ENCODE assay signal across 8 cellular contexts in the genomic region with DNA sequence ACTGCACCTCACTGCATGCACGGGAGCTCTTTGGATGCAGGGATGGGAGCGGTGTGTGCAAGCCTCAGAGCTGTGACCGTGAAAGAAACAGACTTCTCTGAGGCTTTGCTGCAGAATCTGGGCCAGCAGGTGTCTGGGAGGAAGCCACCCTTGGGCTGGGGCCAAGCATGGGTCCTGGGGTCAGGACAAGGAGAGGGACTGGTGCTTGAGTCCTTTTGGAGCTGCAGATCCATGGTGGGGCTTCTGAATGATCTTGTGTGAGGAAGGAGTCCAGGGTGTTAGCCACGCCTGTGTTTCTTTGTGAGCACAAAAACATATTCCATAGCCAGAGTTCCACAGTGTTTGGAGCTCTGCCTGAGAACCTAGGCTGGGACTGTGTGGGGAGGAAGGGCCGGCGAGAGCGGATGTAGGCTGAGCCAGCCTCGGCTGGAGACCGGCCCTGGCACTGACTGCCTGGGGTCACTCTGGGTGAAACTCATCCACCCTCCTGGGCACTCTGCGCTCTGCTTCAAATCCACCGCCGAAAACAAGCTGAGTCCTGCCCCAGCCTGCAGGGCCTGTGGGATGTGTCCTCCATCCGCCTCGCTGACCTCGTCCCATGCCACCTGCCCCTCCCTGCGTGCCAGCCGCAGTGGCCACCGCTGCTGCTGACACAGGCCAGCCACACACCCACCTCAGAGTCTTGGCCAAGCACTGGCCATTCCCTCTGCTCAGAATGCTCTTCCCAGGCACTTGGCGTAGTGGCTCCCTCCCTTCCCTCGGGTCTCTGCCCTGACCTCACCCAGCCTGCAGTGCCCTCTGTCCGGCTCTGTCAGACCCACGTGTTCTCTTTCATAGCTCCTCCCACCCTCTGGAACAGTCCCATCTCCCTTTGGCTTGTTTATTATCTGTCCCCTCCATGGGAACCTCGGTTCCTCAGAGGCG. TPM values are rescaled to one million over a fixed set of nuclear protein-coding genes. Genes with fewer than 3 reads are reported as not detected.
DNase-seq lines count a peak whose midpoint lies in the region; ATAC-seq and TF ChIP-seq lines count a peak whose summit lies in the region.

No MANE protein-coding gene starts in this region.

- no peaks in the 10 kb centered on the region for H3K9me3 ChIP-seq in T-helper 17 cell (ENCODE audit: control insufficient read depth, low read length, poor library complexity, severe bottlenecking)

- H3K27ac Mint-ChIP-seq in T-helper 17 cell, result peak overlapping the region; percentile 53
- peak overlapping the region; percentile 69 for H3K27ac Mint-ChIP-seq in nephron progenitor cell

- ATAC-seq in T-helper 17 cell (no peak), HG02852 (IDR thresholded peaks at IDR 0.05; ENCODE audit: unreplicated experiment) (no peak), GM21515 (IDR thresholded peaks at IDR 0.05; ENCODE audit: unreplicated experiment) (no peak)

- no peak overlapping the region for H3K4me3 ChIP-seq in foreskin fibroblast (ENCODE audit: low read depth in 1 of 2, low read length in 2 of 2)

- H3K4me3 Mint-ChIP-seq in T-helper 17 cell (no peak overlapping the region), nephron progenitor cell (no peak overlapping the region)

- TF ChIP-seq CTCF in foreskin fibroblast (IDR thresholded peaks at IDR 0.05; ENCODE audit: low read depth, low read length) (no peak), nephron progenitor cell (IDR thresholded peaks at IDR 0.05) (no peak)

- no peaks in the 10 kb centered on the region for H3K9me3 Mint-ChIP-seq in nephron progenitor cell

- no peaks in the 10 kb centered on the region for H3K27me3 Mint-ChIP-seq in T-helper 17 cell
- H3K27me3 Mint-ChIP-seq in nephron progenitor cell (ENCODE audit: low read depth, poor library complexity), result no peaks in the 10 kb centered on the region

- peaks cover 45% of the 10 kb centered on the region for H3K4me1 Mint-ChIP-seq in T-helper 17 cell
- H3K4me1 Mint-ChIP-seq in nephron progenitor cell, result peaks cover 60% of the 10 kb centered on the region

- DNase-seq in AG08395 (ENCODE audit: low spot score) (peak; percentile 82), T-helper 17 cell (no peak), foreskin fibroblast (peak; percentile 79 to 87), nephron progenitor cell (no peak), Kasumi-1 (lab: John Stamatoyannopoulos, UW) (no peak)
- no peak for DNase-seq in activated naive CD4-positive, alpha-beta T cell treated with Interleukin-2 at 50 U/mL for 16 hours

- peaks cover 6% of the 10 kb centered on the region for H3K36me3 Mint-ChIP-seq in T-helper 17 cell (ENCODE audit: low read depth)
- no peaks in the 10 kb centered on the region for H3K36me3 Mint-ChIP-seq in nephron progenitor cell (ENCODE audit: low read depth)

RNA-seq across cellular contexts. Expression of a gene that starts 26.7 kb away (rescaled TPM):
- total RNA-seq in T-helper 17 cell, result 10 to 100 TPM; 50.1 to 53.1 TPM

Comparison
In these comparisons a context has a peak if more than half of its experiments do, and no peak if none do; other contexts are left out.
1. DNase-seq: peak in AG08395 (single experiment) and foreskin fibroblast (2 of 2); none in T-helper 17 cell (0 of 3), nephron progenitor cell (single experiment), Kasumi-1 (0 of 2) and activated naive CD4-positive, alpha-beta T cell treated with Interleukin-2 at 50 U/mL for 16 hours (single experiment).